In genomic region chr9:2340046-2340760, GRCh38 we compare ENCODE assay signal across 20 cellular contexts.
A peak's percentile ranks its signal among the peaks of the same experiment; 100 is the strongest.
DNase-seq lines count a peak whose midpoint lies in the region; FAIRE-seq and TF ChIP-seq lines count a peak whose summit lies in the region.
"Had no signal": no experiment of that assay in that cellular context is flagged by ENCODE, and none has a peak within 500 bp of the region (broad histone marks: within the 10 kb centered on the region; RNA-seq: fewer than 3 reads in every experiment).

No MANE protein-coding gene starts in this region.

- peaks cover 4% of the 10 kb centered on the region for H3K4me1 Mint-ChIP-seq in astrocyte (ENCODE audit: low read depth, unreplicated experiment)
- H3K4me1 Mint-ChIP-seq in activated CD4-positive, alpha-beta T cell treated with anti-CD3 and anti-CD28 coated beads, Interleukin-2, amount 10 ng/mL, durations not matched to agents 24 days and 14 days = no peaks in the 10 kb centered on the region

- H3K9ac ChIP-seq in astrocyte (ENCODE audit: low read length) = no peak overlapping the region

- WGBS in esophagus muscularis mucosa = 73% methylated on average over 2 of the region's 2 CpGs

- no peak overlapping the region for H3K27ac Mint-ChIP-seq in astrocyte (ENCODE audit: unreplicated experiment)
- no peak overlapping the region for H3K27ac Mint-ChIP-seq in activated CD4-positive, alpha-beta T cell treated with anti-CD3 and anti-CD28 coated beads, Interleukin-2, amount 10 ng/mL, durations not matched to agents 24 days and 14 days
- H3K27ac Mint-ChIP-seq: HFFc6 had no signal

- no peaks in the 10 kb centered on the region for H3K9me3 Mint-ChIP-seq in astrocyte (ENCODE audit: unreplicated experiment)
- H3K9me3 Mint-ChIP-seq in activated CD4-positive, alpha-beta T cell treated with anti-CD3 and anti-CD28 coated beads, Interleukin-2, amount 10 ng/mL, durations not matched to agents 24 days and 14 days = no peaks in the 10 kb centered on the region
- H3K9me3 Mint-ChIP-seq: HFFc6 had no signal

- no peaks in the 10 kb centered on the region for H4K20me1 ChIP-seq in astrocyte (ENCODE audit: insufficient read depth, low read length)

- H3K27ac ChIP-seq in astrocyte (ENCODE audit: low read depth, low read length) (no peak overlapping the region), esophagus muscularis mucosa (replicated peaks in 1 of 4) (peak overlapping the region in 1 of 4 donors; percentile 32)
- H3K27ac ChIP-seq: C4-2B had no signal

- no peak overlapping the region for H2AFZ ChIP-seq in astrocyte (ENCODE audit: low read depth, low read length)

- no peaks in the 10 kb centered on the region for H3K36me3 ChIP-seq in astrocyte (ENCODE audit: insufficient read depth, low read length)
- no peaks in the 10 kb centered on the region for H3K36me3 ChIP-seq in esophagus muscularis mucosa

- H3K9me3 ChIP-seq in astrocyte (ENCODE audit: insufficient read depth, low read depth, low read length) (no peaks in the 10 kb centered on the region), esophagus muscularis mucosa (no peaks in the 10 kb centered on the region)

- TF ChIP-seq EP300 in esophagus muscularis mucosa (IDR thresholded peaks at IDR 0.05) = no peak

- no peak overlapping the region for H3K4me3 Mint-ChIP-seq in astrocyte (ENCODE audit: unreplicated experiment)
- no peak overlapping the region for H3K4me3 Mint-ChIP-seq in activated CD4-positive, alpha-beta T cell treated with anti-CD3 and anti-CD28 coated beads, Interleukin-2, amount 10 ng/mL, durations not matched to agents 24 days and 14 days
- H3K4me3 Mint-ChIP-seq: HFFc6 had no signal

- FAIRE-seq in astrocyte (lab: Jason Lieb, UNC) = no peak
- FAIRE-seq: GM19239, H54 had no signal

- no peaks in the 10 kb centered on the region for H3K79me2 ChIP-seq in astrocyte (ENCODE audit: insufficient read depth, low read length)

- H3K27me3 Mint-ChIP-seq in astrocyte (ENCODE audit: low read depth, unreplicated experiment) = no peaks in the 10 kb centered on the region
- H3K27me3 Mint-ChIP-seq in activated CD4-positive, alpha-beta T cell treated with anti-CD3 and anti-CD28 coated beads, Interleukin-2, amount 10 ng/mL, durations not matched to agents 24 days and 14 days = no peaks in the 10 kb centered on the region

- H3K4me2 ChIP-seq in astrocyte (ENCODE audit: low read length) = no peak overlapping the region

- DNase-seq in NCI-H2227 treated with DMSO at 0.1 percent for 48 hours (lab: John Stamatoyannopoulos, UW) (peak; percentile 20), NCI-H2227 (lab: John Stamatoyannopoulos, UW; ENCODE audit: unreplicated experiment) (no peak), astrocyte (ENCODE audit: low read depth) (peak; percentile 12), esophagus muscularis mucosa (ENCODE audit: extremely low spot score) (peak; percentile 31), retinal pigment epithelial cell (ENCODE audit: low read depth) (peak; percentile 23), medulla oblongata (ENCODE audit: extremely low spot score) (no peak)
- DNase-seq in activated CD4-positive, alpha-beta T cell treated with anti-CD3 and anti-CD28 coated beads, Interleukin-2, amount 10 ng/mL, durations not matched to agents 24 days and 14 days = no peak
- DNase-seq in stimulated activated CD8-positive, alpha-beta memory T cell treated with anti-CD3 and anti-CD28 coated beads, Interleukin-4, amount 100 ng/mL, for 48 hours = no peak
- DNase-seq: DMS 273 treated with DMSO at 0.1 percent for 48 hours, HFFc6, Karpas-422, MM.1S, NCI-H1092 treated with DMSO at 0.1 percent for 48 hours, NCI-H187, NCI-H226, NCI-H526, SIG-M5 had no signal

- no peak for TF ChIP-seq CTCF in astrocyte (IDR thresholded peaks at IDR 0.05; ENCODE audit: insufficient read depth, low read depth, low read length)
- TF ChIP-seq CTCF in esophagus muscularis mucosa (IDR thresholded peaks at IDR 0.05) = no peak
- no peak for TF ChIP-seq CTCF in retinal pigment epithelial cell (conservative IDR thresholded peaks at IDR 0.05; ENCODE audit: low read depth, low read length)

- no peaks in the 10 kb centered on the region for H3K4me1 ChIP-seq in astrocyte (ENCODE audit: insufficient read depth, low read length)
- H3K4me1 ChIP-seq in esophagus muscularis mucosa = peaks cover 0 to 36% (median 15%) of the 10 kb centered on the region in 4 donors

- H3K36me3 Mint-ChIP-seq in astrocyte (ENCODE audit: low read depth, unreplicated experiment) = no peaks in the 10 kb centered on the region
- H3K36me3 Mint-ChIP-seq in activated CD4-positive, alpha-beta T cell treated with anti-CD3 and anti-CD28 coated beads, Interleukin-2, amount 10 ng/mL, durations not matched to agents 24 days and 14 days (ENCODE audit: low read depth) = no peaks in the 10 kb centered on the region

- H3K27me3 ChIP-seq in astrocyte (ENCODE audit: insufficient read depth, low read length) (peaks cover 4% of the 10 kb centered on the region), esophagus muscularis mucosa (no peaks in the 10 kb centered on the region)

- H3K4me3 ChIP-seq in astrocyte (ENCODE audit: insufficient read depth, low read depth, low read length) (no peak overlapping the region), esophagus muscularis mucosa (no peak overlapping the region), retinal pigment epithelial cell (ENCODE audit: low read length) (no peak overlapping the region)

- TF ChIP-seq POLR2A in esophagus muscularis mucosa (IDR thresholded peaks at IDR 0.05; ENCODE audit: low read depth) = no peak

- intact Hi-C loops in esophagus muscularis mucosa (cut with DNase I) = no loop called here
- intact Hi-C loops in activated CD4-positive, alpha-beta T cell treated with anti-CD3 and anti-CD28 coated beads, Interleukin-2, amount 10 ng/mL, durations not matched to agents 24 days and 14 days (cut with micrococcal nuclease) = no loop called here

Comparison
In these comparisons a context has a peak if more than half of its experiments do, and no peak if none do; other contexts are left out.
1. DNase-seq: peak in NCI-H2227 treated with DMSO at 0.1 percent for 48 hours (single experiment), astrocyte (single experiment), esophagus muscularis mucosa (single experiment) and retinal pigment epithelial cell (single experiment); none in NCI-H2227 (single experiment), activated CD4-positive, alpha-beta T cell treated with anti-CD3 and anti-CD28 coated beads, Interleukin-2, amount 10 ng/mL, durations not matched to agents 24 days and 14 days (single experiment), medulla oblongata (single experiment) and stimulated activated CD8-positive, alpha-beta memory T cell treated with anti-CD3 and anti-CD28 coated beads, Interleukin-4, amount 100 ng/mL, for 48 hours (single experiment).